ENCODE assay signal across 8 cellular contexts in genomic region chr18:61893971-61894750, GRCh38. TPM values are rescaled to one million over a fixed set of nuclear protein-coding genes. Genes with fewer than 3 reads are reported as not detected.
DNase-seq lines count a peak whose midpoint lies in the region; TF ChIP-seq lines count a peak whose summit lies in the region.

No MANE protein-coding gene starts in this region.

- H3K9me3 ChIP-seq in HAP-1 (no peaks in the 10 kb centered on the region), MM.1S (replicated peaks; ENCODE audit: insufficient read depth, low read length) (no peaks in the 10 kb centered on the region), iPS-20b (ENCODE audit: insufficient read depth, low read depth, low read length) (no peaks in the 10 kb centered on the region)

- intact Hi-C loops in MCF 10A (cut with micrococcal nuclease), result loop anchor here (1.0 to 5.0 kb wide), 4 partner anchors 56 to 343 kb away; no protein-coding TSS in a partner anchor

- POLR2A ChIA-PET in MCF 10A (lab: Yijun Ruan, JAX), result interaction anchor here (0.5 to 2.2 kb wide), 12 partner anchors 11 to 1551 kb away, joined by 3 to 14 read pairs (median 4); no protein-coding TSS in a partner anchor

- no peaks in the 10 kb centered on the region; the same call in none of the 2 replicates for H3K27me3 ChIP-seq in GM06990 (replicated peaks; ENCODE audit: control insufficient read depth, insufficient read depth, low read length)
- no peaks in the 10 kb centered on the region for H3K27me3 ChIP-seq in HAP-1 (ENCODE audit: low read depth)
- peaks cover 5% of the 10 kb centered on the region; the same call in 1 of the 2 replicates for H3K27me3 ChIP-seq in MM.1S (replicated peaks; ENCODE audit: insufficient read depth, low read length)
- H3K27me3 ChIP-seq in iPS-20b (ENCODE audit: insufficient read depth, low read length), result peaks cover 55% of the 10 kb centered on the region

- H2AFZ ChIP-seq in MM.1S (ENCODE audit: low read length), result peak overlapping the region; percentile 77

- TF ChIP-seq CTCF in GM06990 (IDR thresholded peaks at IDR 0.05; ENCODE audit: insufficient read depth, low read length, poor library complexity, severe bottlenecking), result peak; percentile 15
- peak; percentile 9; the same call in 1 of the 2 replicates for TF ChIP-seq CTCF in MM.1S (IDR thresholded peaks at IDR 0.05; ENCODE audit: low read length)
- TF ChIP-seq CTCF in MCF 10A (IDR thresholded peaks at IDR 0.05; ENCODE audit: unreplicated experiment), result peak; percentile 27

- peak overlapping the region; percentile 74 for H3K27ac Mint-ChIP-seq in MCF 10A (ENCODE audit: low read depth, unreplicated experiment)

- peaks cover 15% of the 10 kb centered on the region for H3K36me3 Mint-ChIP-seq in MCF 10A (ENCODE audit: insufficient read depth, unreplicated experiment)

- no peaks in the 10 kb centered on the region for H4K20me1 ChIP-seq in MM.1S (ENCODE audit: insufficient read depth, low read length)

- no peaks in the 10 kb centered on the region for H3K9me3 Mint-ChIP-seq in MCF 10A (ENCODE audit: unreplicated experiment)

- peak overlapping the region; percentile 37; the same call in 1 of the 2 replicates for H3K9ac ChIP-seq in MM.1S (ENCODE audit: low read length)
- H3K9ac ChIP-seq in iPS-20b (ENCODE audit: low read depth, low read length), result peak overlapping the region; percentile 72; the same call in 1 of the 2 replicates

- H3K4me1 Mint-ChIP-seq in MCF 10A (ENCODE audit: insufficient read depth, unreplicated experiment), result peaks cover 36% of the 10 kb centered on the region

- H3K27me3 Mint-ChIP-seq in MCF 10A (ENCODE audit: insufficient read depth, unreplicated experiment), result no peaks in the 10 kb centered on the region

- H3F3A ChIP-seq in MM.1S (ENCODE audit: insufficient read depth, low read length), result no peaks in the 10 kb centered on the region

- no peaks in the 10 kb centered on the region for H3K79me2 ChIP-seq in MM.1S (ENCODE audit: low read length)

- CTCF ChIA-PET in MCF 10A (lab: Yijun Ruan, JAX), result interaction anchor here (0.6 to 5.5 kb wide), 20 partner anchors 26 to 399 kb away, joined by 3 to 50 read pairs (median 4); no protein-coding TSS in a partner anchor

- H3K36me3 ChIP-seq in GM06990 (ENCODE audit: control insufficient read depth, insufficient read depth, low read length) (no peaks in the 10 kb centered on the region), HAP-1 (replicated peaks) (no peaks in the 10 kb centered on the region), MM.1S (replicated peaks; ENCODE audit: insufficient read depth, low read length) (no peaks in the 10 kb centered on the region), iPS-20b (ENCODE audit: insufficient read depth, low read depth, low read length) (no peaks in the 10 kb centered on the region)

- H3K4me1 ChIP-seq in HAP-1, result peaks cover 20% of the 10 kb centered on the region
- 0 out of 2 replicates have a peak, but pooled peaks cover 3% of the 10 kb centered on the region for H3K4me1 ChIP-seq in MM.1S (ENCODE audit: low read length)
- peaks cover 18% of the 10 kb centered on the region for H3K4me1 ChIP-seq in iPS-20b (ENCODE audit: insufficient read depth, low read length)

- H3K9me2 ChIP-seq in MM.1S (replicated peaks; ENCODE audit: insufficient read depth, low read length), result no peaks in the 10 kb centered on the region

- H3K27ac ChIP-seq in MM.1S (ENCODE audit: low read length), result no peak overlapping the region
- no peak overlapping the region for H3K27ac ChIP-seq in iPS-20b (ENCODE audit: low read length)

- peak overlapping the region; percentile 99 for H3K4me2 ChIP-seq in MM.1S (ENCODE audit: low read depth, low read length)

- in situ Hi-C loops in HAP-1 (cut with MboI; ENCODE audit: low sequenced_read_pairs), result no loop called here

- peak overlapping the region; percentile 67 for H3K4me3 ChIP-seq in GM06990 (replicated peaks; ENCODE audit: low read depth, low read length)
- H3K4me3 ChIP-seq in HAP-1, result peak overlapping the region; percentile 61
- peak overlapping the region; percentile 69 for H3K4me3 ChIP-seq in MM.1S (ENCODE audit: low read length)
- peak overlapping the region; percentile 74; the same call in 1 of the 2 replicates for H3K4me3 ChIP-seq in iPS-20b (ENCODE audit: low read length)
- peak overlapping the region; percentile 81 for H3K4me3 ChIP-seq in skeletal muscle cell (ENCODE audit: low read depth, low read length)

- DNase-seq in GM06990 (ENCODE audit: extremely low read depth, insufficient read length) (peak; percentile 66), HAP-1 (ENCODE audit: low spot score in 2 of 2) (peak; percentile 78 to 90), MM.1S (peak; percentile 85), T-helper 9 cell (peak; percentile 67), MCF 10A (ENCODE audit: unreplicated experiment) (peak; percentile 78), skeletal muscle cell (ENCODE audit: low read depth) (peak; percentile 25), NCI-H526 treated with DMSO at 0.1 percent for 48 hours (lab: John Stamatoyannopoulos, UW) (no peak)

- H3K4me3 Mint-ChIP-seq in MCF 10A (ENCODE audit: unreplicated experiment), result peak overlapping the region; percentile 74

- no TSS peak for BruUV-seq in MCF 10A (replicated peaks; lab: Mats Ljungman, UMichigan)

RNA-seq across cellular contexts. Expression of gene RNF152, which starts 1.4 kb away (rescaled TPM):
- 1.7 and 2.9 TPM in 2 replicates for total RNA-seq in MCF 10A (2022)
